Comparison of ENCODE assay signal across 8 cellular contexts in the genomic region with DNA sequence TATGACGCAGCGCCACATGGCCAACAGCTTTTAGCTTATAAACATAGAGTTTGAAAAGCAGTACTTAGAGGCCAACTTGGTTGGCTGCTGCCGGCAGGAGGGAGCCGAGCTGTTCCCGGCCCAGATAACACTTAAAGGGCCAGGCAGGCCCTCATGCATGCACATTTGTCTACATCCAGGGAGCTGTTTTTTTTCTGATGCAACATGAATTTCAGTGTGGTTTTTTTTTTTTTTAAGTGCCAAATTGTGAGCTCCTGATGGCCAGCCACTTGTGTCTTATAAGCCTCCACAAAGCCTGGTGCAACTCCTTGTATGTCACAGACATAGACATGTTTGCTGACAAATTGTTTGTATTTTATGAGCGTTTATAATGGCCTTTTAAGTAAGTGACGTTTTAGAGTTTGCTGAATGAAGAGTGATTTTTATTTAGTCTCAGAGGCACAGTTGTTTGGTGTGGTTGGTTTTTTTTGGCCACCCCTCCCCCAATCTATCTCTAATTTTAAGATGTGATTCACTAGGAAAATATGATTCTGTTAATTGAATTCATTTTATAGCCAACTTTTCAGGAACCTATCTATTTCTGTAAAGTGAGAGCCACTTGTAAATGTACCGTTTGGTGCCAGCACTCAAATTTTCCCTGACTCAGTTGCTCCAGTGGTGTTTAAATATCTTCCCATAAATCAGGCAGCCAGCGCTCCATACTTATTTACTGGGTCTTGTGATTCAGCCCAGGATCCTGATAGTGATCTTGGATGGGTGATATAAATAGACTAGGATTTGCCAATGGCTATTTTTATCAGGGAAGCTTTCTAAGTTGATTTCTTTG.
DNase-seq lines count a peak whose midpoint lies in the region; ATAC-seq and TF ChIP-seq lines count a peak whose summit lies in the region.

No MANE protein-coding gene starts in this region.

- H3K27ac ChIP-seq in OCI-LY7 (ENCODE audit: low read depth, low read length, poor library complexity, severe bottlenecking) (peak overlapping the region; percentile 68), fibroblast of lung (ENCODE audit: insufficient read depth, low read length) (peak overlapping the region; percentile 51)

- DNase-seq in H7 (peak; percentile 65), OCI-LY7 (ENCODE audit: low spot score) (peak; percentile 11), fibroblast of lung (ENCODE audit: low read depth in 2 of 2) (peak; percentile 95 to 99), neural crest cell (ENCODE audit: low read depth, low spot score) (peak; percentile 22), activated gamma-delta T cell (lab: John Stamatoyannopoulos, UW) (no peak)

- H3K9me3 Mint-ChIP-seq in neural crest cell, result no peaks in the 10 kb centered on the region

- POLR2A ChIA-PET in OCI-LY7 (lab: Charles Lee), result interaction anchor here (0.5 to 2.2 kb wide), 4 partner anchors 11 to 1148 kb away, joined by 3 to 5 read pairs (median 4); no protein-coding TSS in a partner anchor

- H3K4me3 ChIP-seq in H7 (ENCODE audit: insufficient read depth, low read depth, low read length) (no peak overlapping the region), OCI-LY7 (ENCODE audit: low read depth, low read length, poor library complexity, severe bottlenecking) (peak overlapping the region; percentile 29), fibroblast of lung (replicated peaks in 1 of 4; ENCODE audit: control extremely low read depth in 1 of 4, insufficient read depth in 1 of 4, low read depth in 3 of 4, low read length in 4 of 4) (peak overlapping the region in 1 of 4 experiments; percentile 22)

- H3K4me1 ChIP-seq in OCI-LY7 (ENCODE audit: insufficient read depth, low read length, poor library complexity, severe bottlenecking), result peaks cover 28% of the 10 kb centered on the region
- H3K4me1 ChIP-seq in fibroblast of lung (ENCODE audit: control insufficient read depth, extremely low read depth, insufficient read depth, low read length), result peaks cover 23% of the 10 kb centered on the region

- peaks cover 10% of the 10 kb centered on the region for H3K36me3 Mint-ChIP-seq in neural crest cell (ENCODE audit: low read depth)

- H3K27me3 ChIP-seq in H7 (ENCODE audit: control insufficient read depth, insufficient read depth, low read length), result no peaks in the 10 kb centered on the region
- H3K27me3 ChIP-seq in fibroblast of lung (ENCODE audit: control insufficient read depth, insufficient read depth, low read length), result no peaks in the 10 kb centered on the region

- no peaks in the 10 kb centered on the region for H3K9me3 ChIP-seq in OCI-LY7 (ENCODE audit: low read length)
- H3K9me3 ChIP-seq in fibroblast of lung (ENCODE audit: control insufficient read depth, insufficient read depth, low read depth, low read length), result no peaks in the 10 kb centered on the region

- peak overlapping the region; percentile 70 for H3K4me2 ChIP-seq in OCI-LY7 (ENCODE audit: low read length)
- H3K4me2 ChIP-seq in fibroblast of lung (ENCODE audit: extremely low read depth, insufficient read depth, low read length), result peak overlapping the region; percentile 66

- H3K79me2 ChIP-seq in OCI-LY7 (ENCODE audit: insufficient read depth, low read depth, low read length), result no peaks in the 10 kb centered on the region
- H3K79me2 ChIP-seq in fibroblast of lung (ENCODE audit: control insufficient read depth, insufficient read depth, low read length), result no peaks in the 10 kb centered on the region

- H3K27me3 Mint-ChIP-seq in neural crest cell (ENCODE audit: low read depth), result no peaks in the 10 kb centered on the region

- H3K27ac Mint-ChIP-seq in neural crest cell (ENCODE audit: unreplicated experiment), result peak overlapping the region; percentile 98

- intact Hi-C loops in OCI-LY7 (cut with micrococcal nuclease; ENCODE audit: unreplicated experiment), result no loop called here

- ATAC-seq in GM21381 (IDR thresholded peaks at IDR 0.05; ENCODE audit: unreplicated experiment) (no peak), GM18861 (IDR thresholded peaks at IDR 0.05; ENCODE audit: unreplicated experiment) (no peak), HG03045 (IDR thresholded peaks at IDR 0.05; ENCODE audit: unreplicated experiment) (no peak)

- H3K4me1 Mint-ChIP-seq in neural crest cell, result peaks cover 57% of the 10 kb centered on the region

- TF ChIP-seq CTCF in OCI-LY7 (conservative IDR thresholded peaks at IDR 0.05; ENCODE audit: low read length), result no peak
- TF ChIP-seq CTCF in fibroblast of lung (conservative IDR thresholded peaks at IDR 0.05 in 1 of 2, IDR thresholded peaks at IDR 0.05 in 1 of 2; ENCODE audit: low read depth in 1 of 2, low read length in 2 of 2), result peak; percentile 21 to 40
- TF ChIP-seq CTCF in neural crest cell (conservative IDR thresholded peaks at IDR 0.05), result no peak

- H2AFZ ChIP-seq in OCI-LY7 (ENCODE audit: low read length), result no peak overlapping the region; the same call in 1 of the 2 replicates
- H2AFZ ChIP-seq in fibroblast of lung (ENCODE audit: low read length), result no peak overlapping the region

- no TSS peak for BruUV-seq in OCI-LY7 (replicated peaks; lab: Mats Ljungman, UMichigan)

- H3K9ac ChIP-seq in fibroblast of lung (ENCODE audit: insufficient read depth, low read length), result peak overlapping the region; percentile 40

- CTCF ChIA-PET in OCI-LY7 (lab: Charles Lee; ENCODE audit: unreplicated experiment), result no interaction called here

- H4K20me1 ChIP-seq in OCI-LY7 (ENCODE audit: insufficient read depth, low read length) (no peaks in the 10 kb centered on the region), fibroblast of lung (ENCODE audit: control insufficient read depth, extremely low read depth, insufficient read depth, low read length) (no peaks in the 10 kb centered on the region)

- H3K36me3 ChIP-seq in H7 (replicated peaks; ENCODE audit: control insufficient read depth, insufficient read depth, low read length) (no peaks in the 10 kb centered on the region), OCI-LY7 (ENCODE audit: insufficient read depth, low read length) (no peaks in the 10 kb centered on the region), fibroblast of lung (ENCODE audit: control insufficient read depth, insufficient read depth, low read length) (no peaks in the 10 kb centered on the region)

- H3K4me3 Mint-ChIP-seq in neural crest cell, result peak overlapping the region; percentile 83

- no peaks in the 10 kb centered on the region for H3K9me2 ChIP-seq in OCI-LY7 (ENCODE audit: insufficient read depth, low read length)

Comparison
In these comparisons a context has a peak if more than half of its experiments do, and no peak if none do; other contexts are left out.
1. CTCF ChIP-seq: peak in fibroblast of lung (2 of 2); none in OCI-LY7 (single experiment) and neural crest cell (single experiment).